In the genomic region with DNA sequence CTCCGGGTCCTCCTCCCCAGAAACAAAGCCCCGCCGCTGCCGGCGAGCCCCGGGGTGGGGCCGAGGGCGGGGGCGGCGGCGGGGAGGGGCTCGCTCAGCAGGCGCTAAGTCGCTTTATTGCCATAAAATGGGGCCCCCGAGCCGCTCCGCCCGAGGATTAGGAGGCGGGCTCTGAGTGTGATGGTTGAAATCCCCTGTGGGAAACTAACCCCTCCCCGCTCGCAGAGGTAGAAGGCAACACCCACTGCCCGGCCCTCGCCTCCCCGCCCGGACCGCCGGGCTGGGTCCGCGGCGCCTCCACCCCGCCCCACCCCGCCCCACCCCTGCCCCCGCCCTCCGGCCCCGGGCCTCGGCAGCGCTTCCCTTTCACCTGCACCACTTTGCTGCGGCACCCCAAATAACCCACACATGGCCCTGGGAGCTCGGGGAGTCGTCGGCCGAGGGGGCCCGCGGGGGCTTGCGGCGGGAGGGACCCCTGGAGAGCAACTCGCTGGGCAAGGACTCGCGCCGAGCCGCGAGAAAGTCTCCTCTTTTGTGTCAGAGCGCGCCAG, we compare ENCODE assay signal across 8 cellular contexts. TPM values are rescaled to one million over a fixed set of nuclear protein-coding genes. Genes with fewer than 3 reads are reported as not detected.
DNase-seq lines count a peak whose midpoint lies in the region; ATAC-seq and TF ChIP-seq lines count a peak whose summit lies in the region.

A gene (minus strand): TSS at position 179 of the 551 bp plus-strand sequence.

- H3K27ac Mint-ChIP-seq in activated CD4-positive, alpha-beta T cell treated with anti-CD3 and anti-CD28 coated beads, Interleukin-2, amount 10 ng/mL, durations not matched to agents 24 days and 14 days = peak within 1 kb of the TSS; percentile 99

- peak within 1 kb of the TSS; percentile 97 for H3K4me3 Mint-ChIP-seq in activated CD4-positive, alpha-beta T cell treated with anti-CD3 and anti-CD28 coated beads, Interleukin-2, amount 10 ng/mL, durations not matched to agents 24 days and 14 days

- H3K9me3 ChIP-seq in right lobe of liver = no peaks in the 10 kb centered on the region

- peaks cover 0 to 29% (median 13%) of the 10 kb centered on the region in 4 donors for H3K4me1 ChIP-seq in right lobe of liver

- WGBS in right lobe of liver (ENCODE audit: insufficient coverage, low coverage, low lambda C conversion rate, missing lambda C conversion rate) = under 1% methylated on average over 25 of the region's 54 CpGs

- peak; percentile 61 for DNase-seq in Ammon's horn (ENCODE audit: low spot score)
- DNase-seq in GM19238 (ENCODE audit: insufficient read length, low spot score) = peak; percentile 77
- DNase-seq in NCI-H510A (lab: John Stamatoyannopoulos, UW) = peak; percentile 53
- peak; percentile 98 for DNase-seq in activated CD4-positive, alpha-beta T cell treated with anti-CD3 and anti-CD28 coated beads, Interleukin-2, amount 10 ng/mL, durations not matched to agents 24 days and 14 days
- peak; percentile 92 for DNase-seq in coronary artery (ENCODE audit: low spot score)
- peak; percentile 85 to 94 (median 94) for DNase-seq in right lobe of liver
- DNase-seq in stimulated activated CD4-positive, alpha-beta T cell treated with anti-CD3 and anti-CD28 coated beads, Interleukin-4, amount 100 ng/mL, for 4 hours = peak; percentile 85 to 92

- ATAC-seq in HG03378 (IDR thresholded peaks at IDR 0.05; ENCODE audit: unreplicated experiment) (peak; percentile 68), right lobe of liver (peak; percentile 71 to 86 (median 72))

- intact Hi-C loops in activated CD4-positive, alpha-beta T cell treated with anti-CD3 and anti-CD28 coated beads, Interleukin-2, amount 10 ng/mL, durations not matched to agents 24 days and 14 days (cut with micrococcal nuclease) = loop anchor here (2.0 to 10.0 kb wide), 9 partner anchors 42 to 1407 kb away; a partner anchor contains a TSS
- intact Hi-C loops in right lobe of liver (cut with DNase I) = no loop called here

- no peak for TF ChIP-seq POLR2A in right lobe of liver (IDR thresholded peaks at IDR 0.05)

- H3K36me3 ChIP-seq in right lobe of liver = no peaks in the 10 kb centered on the region

- TF ChIP-seq CTCF in coronary artery (IDR thresholded peaks at IDR 0.05) (no peak), right lobe of liver (IDR thresholded peaks at IDR 0.05) (no peak)

- peaks cover 32% of the 10 kb centered on the region for H3K4me1 Mint-ChIP-seq in activated CD4-positive, alpha-beta T cell treated with anti-CD3 and anti-CD28 coated beads, Interleukin-2, amount 10 ng/mL, durations not matched to agents 24 days and 14 days

- peaks cover 3% of the 10 kb centered on the region for H3K36me3 Mint-ChIP-seq in activated CD4-positive, alpha-beta T cell treated with anti-CD3 and anti-CD28 coated beads, Interleukin-2, amount 10 ng/mL, durations not matched to agents 24 days and 14 days (ENCODE audit: low read depth)

- peak within 1 kb of the TSS; percentile 84 for H3K4me3 ChIP-seq in coronary artery
- peak within 1 kb of the TSS; percentile 84 to 97 (median 89) for H3K4me3 ChIP-seq in right lobe of liver

- H3K27ac ChIP-seq in coronary artery = peak within 1 kb of the TSS; percentile 89 to 98
- peak within 1 kb of the TSS; percentile 77 to 91 (median 79) for H3K27ac ChIP-seq in right lobe of liver

- no peaks in the 10 kb centered on the region for H3K27me3 ChIP-seq in right lobe of liver

- no peaks in the 10 kb centered on the region for H3K9me3 Mint-ChIP-seq in activated CD4-positive, alpha-beta T cell treated with anti-CD3 and anti-CD28 coated beads, Interleukin-2, amount 10 ng/mL, durations not matched to agents 24 days and 14 days

- peaks cover 12% of the 10 kb centered on the region for H3K27me3 Mint-ChIP-seq in activated CD4-positive, alpha-beta T cell treated with anti-CD3 and anti-CD28 coated beads, Interleukin-2, amount 10 ng/mL, durations not matched to agents 24 days and 14 days

RNA-seq across cellular contexts. Expression of the gene that starts here (rescaled TPM):
- total RNA-seq in activated CD4-positive, alpha-beta T cell treated with anti-CD3 and anti-CD28 coated beads, Interleukin-2, amount 10 ng/mL, durations not matched to agents 24 days and 14 days = 20.3 and 21.7 TPM in 2 replicates
- 10 to 100 TPM in 3 of 6 experiments, 1 to 10 TPM in 3; 6.0 to 20.7 (median 10.4) TPM for total RNA-seq in right lobe of liver

Comparison
In these comparisons a context has a peak if more than half of its experiments do, and no peak if none do; other contexts are left out.
1. Peak in every context shown above with its lines: DNase-seq, ATAC-seq, H3K4me3 ChIP-seq and H3K27ac ChIP-seq.